ENCODE assay signal across 21 cellular contexts in the genomic region with DNA sequence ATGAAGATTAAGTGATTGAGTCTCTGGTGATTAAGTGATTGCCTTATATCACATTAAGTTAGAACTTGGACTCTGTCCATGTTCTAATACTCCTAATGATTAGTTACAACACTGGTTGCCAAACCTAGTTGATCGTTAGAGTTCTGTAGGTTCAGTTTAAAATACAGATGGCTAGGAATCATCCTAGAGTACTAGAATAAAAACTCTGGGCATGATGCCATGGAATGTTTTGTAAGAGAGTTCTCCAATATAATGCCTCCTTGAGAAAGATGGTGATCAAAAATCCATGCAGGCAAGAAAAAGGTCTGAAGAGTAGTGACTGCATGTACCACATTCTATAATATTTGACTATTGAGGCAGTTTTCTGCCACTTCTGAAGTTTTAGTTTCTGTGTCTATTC.
"Had no signal": no experiment of that assay in that cellular context is flagged by ENCODE, and none has a peak within 500 bp of the region (broad histone marks: within the 10 kb centered on the region; RNA-seq: fewer than 3 reads in every experiment).

No MANE protein-coding gene starts in this region.

- DNase-seq: activated CD4-positive, alpha-beta T cell treated with anti-CD3 and anti-CD28 coated beads, Interleukin-2, amount 50 U/mL, for 48 hours; activated naive CD4-positive, alpha-beta T cell treated with anti-CD3 and anti-CD28 coated beads for 36 hours; activated naive CD8-positive, alpha-beta T cell treated with anti-CD3 and anti-CD28 coated beads, Interleukin-2, amount 50 U/mL, for 24 hours; activated T-cell treated with anti-CD3 and anti-CD28 coated beads, Interleukin-2, amount 50 U/mL, for 1 hour; body of pancreas; effector CD8-positive, alpha-beta T cell; esophagus squamous epithelium; kidney; left ventricle myocardium inferior; mesendoderm; natural killer cell; right cardiac atrium; stimulated activated CD4-positive, alpha-beta T cell treated with anti-CD3 and anti-CD28 coated beads, Interleukin-15, amount 100 ng/mL, for 24 hours; stimulated activated CD4-positive, alpha-beta T cell treated with anti-CD3 and anti-CD28 coated beads, Interleukin-4, amount 100 ng/mL, for 24 hours; stimulated activated naive CD4-positive, alpha-beta T cell; transverse colon; WERI-Rb-1 had no signal

- H3K4me3 ChIP-seq: body of pancreas, esophagus squamous epithelium, gastroesophageal sphincter, left ventricle myocardium inferior, skin epidermis, transverse colon, vagina had no signal

- H3K27me3 ChIP-seq: body of pancreas, esophagus squamous epithelium, gastroesophageal sphincter, neutrophil, transverse colon, vagina had no signal

- ATAC-seq: activated naive CD8-positive, alpha-beta T cell treated with anti-CD3 and anti-CD28 coated beads, Interleukin-2, amount 50 U/mL, for 24 hours; body of pancreas; gastroesophageal sphincter; natural killer cell; right cardiac atrium had no signal

- H3K9me3 ChIP-seq: esophagus squamous epithelium, gastroesophageal sphincter, neutrophil, transverse colon, vagina had no signal

- H3K36me3 ChIP-seq: esophagus squamous epithelium, gastroesophageal sphincter, left ventricle myocardium inferior, neutrophil, transverse colon, vagina, WERI-Rb-1 had no signal

- H3K4me1 ChIP-seq: body of pancreas, esophagus squamous epithelium, gastroesophageal sphincter, left ventricle myocardium inferior, transverse colon, vagina had no signal

- H3K27ac ChIP-seq: body of pancreas, esophagus squamous epithelium, gastroesophageal sphincter, left ventricle myocardium inferior, neutrophil, skin epidermis, transverse colon, vagina, WERI-Rb-1 had no signal
